16 cellular contexts compared by ENCODE assay signal in genomic region chr11:93487032-93487483, GRCh38. TPM values are rescaled to one million over a fixed set of nuclear protein-coding genes. Genes with fewer than 3 reads are reported as not detected.
DNase-seq lines count a peak whose midpoint lies in the region; ATAC-seq and TF ChIP-seq lines count a peak whose summit lies in the region.
"Had no signal": no experiment of that assay in that cellular context is flagged by ENCODE, and none has a peak within 500 bp of the region (broad histone marks: within the 10 kb centered on the region; RNA-seq: fewer than 3 reads in every experiment).

No MANE protein-coding gene starts in this region.

- no peaks in the 10 kb centered on the region for H3K4me1 Mint-ChIP-seq in activated T-cell treated with anti-CD3 and anti-CD28 coated beads, Interleukin-2, amount 50 U/mL, for 24 hours (ENCODE audit: low read depth)
- H3K4me1 Mint-ChIP-seq in activated T-helper 1 cell treated with anti-CD3 and anti-CD28 coated beads, Interleukin-12 subunit alpha, Interleukin-12 subunit beta, Interleukin-2, Interleukin-4 antibody, amounts not matched to agents 30 ng/mL and 10 ng/mL and 1 ng/mL, durations not matched to agents 14 hours and 24 hours and 36 hours (ENCODE audit: low read depth) = no peaks in the 10 kb centered on the region
- H3K4me1 Mint-ChIP-seq: B cell had no signal

- H3K4me1 ChIP-seq in osteoblast (ENCODE audit: insufficient read depth, low read length) = no peaks in the 10 kb centered on the region

- no peaks in the 10 kb centered on the region for H3K27me3 Mint-ChIP-seq in activated T-cell treated with anti-CD3 and anti-CD28 coated beads, Interleukin-2, amount 50 U/mL, for 24 hours
- no peaks in the 10 kb centered on the region for H3K27me3 Mint-ChIP-seq in activated T-helper 1 cell treated with anti-CD3 and anti-CD28 coated beads, Interleukin-12 subunit alpha, Interleukin-12 subunit beta, Interleukin-2, Interleukin-4 antibody, amounts not matched to agents 30 ng/mL and 10 ng/mL and 1 ng/mL, durations not matched to agents 14 hours and 24 hours and 36 hours (ENCODE audit: insufficient read depth)
- H3K27me3 Mint-ChIP-seq: activated CD4-positive, alpha-beta memory T cell treated with anti-CD3 and anti-CD28 coated beads for 36 hours; B cell had no signal

- no peak overlapping the region for H3K4me2 ChIP-seq in osteoblast (ENCODE audit: insufficient read depth, low read length)

- H3K9me3 Mint-ChIP-seq in activated T-cell treated with anti-CD3 and anti-CD28 coated beads, Interleukin-2, amount 50 U/mL, for 24 hours = no peaks in the 10 kb centered on the region
- no peaks in the 10 kb centered on the region for H3K9me3 Mint-ChIP-seq in activated T-helper 1 cell treated with anti-CD3 and anti-CD28 coated beads, Interleukin-12 subunit alpha, Interleukin-12 subunit beta, Interleukin-2, Interleukin-4 antibody, amounts not matched to agents 30 ng/mL and 10 ng/mL and 1 ng/mL, durations not matched to agents 14 hours and 24 hours and 36 hours
- H3K9me3 Mint-ChIP-seq: activated CD4-positive, alpha-beta memory T cell treated with anti-CD3 and anti-CD28 coated beads for 36 hours; nephron had no signal

- no peak overlapping the region for H2AFZ ChIP-seq in osteoblast (ENCODE audit: low read length)

- no peaks in the 10 kb centered on the region for H3K36me3 ChIP-seq in osteoblast (ENCODE audit: insufficient read depth, low read length)
- H3K36me3 ChIP-seq: MG63 had no signal

- intact Hi-C loops in left colon (cut with DNase I, micrococcal nuclease) = no loop called here
- intact Hi-C loops in activated T-helper 1 cell treated with anti-CD3 and anti-CD28 coated beads, Interleukin-12 subunit alpha, Interleukin-12 subunit beta, Interleukin-2, Interleukin-4 antibody, amounts not matched to agents 30 ng/mL and 10 ng/mL and 1 ng/mL, durations not matched to agents 14 hours and 24 hours and 36 hours (cut with micrococcal nuclease) = loop anchor here (10.0 kb wide), 1 partner anchor 918 kb away; the partner anchor contains the start of gene GPR83

- H3K36me3 Mint-ChIP-seq in activated T-cell treated with anti-CD3 and anti-CD28 coated beads, Interleukin-2, amount 50 U/mL, for 24 hours (ENCODE audit: low read depth) = no peaks in the 10 kb centered on the region
- no peaks in the 10 kb centered on the region for H3K36me3 Mint-ChIP-seq in activated T-helper 1 cell treated with anti-CD3 and anti-CD28 coated beads, Interleukin-12 subunit alpha, Interleukin-12 subunit beta, Interleukin-2, Interleukin-4 antibody, amounts not matched to agents 30 ng/mL and 10 ng/mL and 1 ng/mL, durations not matched to agents 14 hours and 24 hours and 36 hours (ENCODE audit: low read depth)
- H3K36me3 Mint-ChIP-seq: activated CD4-positive, alpha-beta memory T cell treated with anti-CD3 and anti-CD28 coated beads for 36 hours had no signal

- H4K20me1 ChIP-seq in osteoblast (ENCODE audit: insufficient read depth, low read length) = peaks cover 17% of the 10 kb centered on the region

- H3K79me2 ChIP-seq in osteoblast (ENCODE audit: insufficient read depth, low read length) = no peaks in the 10 kb centered on the region

- H3K27ac ChIP-seq in osteoblast (ENCODE audit: low read depth, low read length) = no peak overlapping the region
- H3K27ac ChIP-seq: body of pancreas had no signal

- no peak overlapping the region for H3K4me3 ChIP-seq in osteoblast (ENCODE audit: insufficient read depth, low read length)
- H3K4me3 ChIP-seq: body of pancreas, MG63 had no signal

- TF ChIP-seq CTCF in osteoblast (IDR thresholded peaks at IDR 0.05; ENCODE audit: extremely low read depth, low read depth, low read length) = no peak

- DNase-seq in DMS153 treated with DMSO at 0.1 percent for 48 hours (lab: John Stamatoyannopoulos, UW; ENCODE audit: unreplicated experiment) = peak; percentile 52
- DNase-seq in NCI-H1105 (lab: John Stamatoyannopoulos, UW) = peak; percentile 47
- peak; percentile 59 to 60 for DNase-seq in NOMO-1 (lab: John Stamatoyannopoulos, UW; ENCODE audit: unreplicated experiment in 2 of 2)
- DNase-seq in left colon = peak; percentile 15 to 51
- no peak for DNase-seq in osteoblast (ENCODE audit: insufficient read length, low spot score, missing footprints)
- DNase-seq in activated T-cell treated with anti-CD3 and anti-CD28 coated beads, Interleukin-2, amount 50 U/mL, for 24 hours = no peak
- no peak for DNase-seq in activated T-helper 1 cell treated with anti-CD3 and anti-CD28 coated beads, Interleukin-12 subunit alpha, Interleukin-12 subunit beta, Interleukin-2, Interleukin-4 antibody, amounts not matched to agents 30 ng/mL and 10 ng/mL and 1 ng/mL, durations not matched to agents 14 hours and 24 hours and 36 hours (ENCODE audit: low spot score)
- DNase-seq: activated CD4-positive, alpha-beta memory T cell treated with anti-CD3 and anti-CD28 coated beads for 36 hours; activated effector memory CD4-positive, alpha-beta T cell treated with anti-CD3 and anti-CD28 coated beads, Interleukin-2, amount 50 U/mL, for 16 hours; body of pancreas; EL; MG63; T-helper 9 cell had no signal

- ATAC-seq in left colon (peak; percentile 43), HG02798 (IDR thresholded peaks at IDR 0.05; ENCODE audit: poor library complexity, unreplicated experiment) (no peak)
- ATAC-seq: body of pancreas had no signal

- no peak overlapping the region for H3K4me3 Mint-ChIP-seq in activated T-cell treated with anti-CD3 and anti-CD28 coated beads, Interleukin-2, amount 50 U/mL, for 24 hours
- H3K4me3 Mint-ChIP-seq in activated T-helper 1 cell treated with anti-CD3 and anti-CD28 coated beads, Interleukin-12 subunit alpha, Interleukin-12 subunit beta, Interleukin-2, Interleukin-4 antibody, amounts not matched to agents 30 ng/mL and 10 ng/mL and 1 ng/mL, durations not matched to agents 14 hours and 24 hours and 36 hours = no peak overlapping the region
- H3K4me3 Mint-ChIP-seq: activated CD4-positive, alpha-beta memory T cell treated with anti-CD3 and anti-CD28 coated beads for 36 hours; B cell; nephron had no signal

- no peaks in the 10 kb centered on the region for H3K9me3 ChIP-seq in osteoblast (ENCODE audit: low read depth, low read length)
- H3K9me3 ChIP-seq: body of pancreas, MG63 had no signal

- H3K27me3 ChIP-seq in osteoblast (ENCODE audit: insufficient read depth, low read length) = no peaks in the 10 kb centered on the region
- H3K27me3 ChIP-seq: body of pancreas, MG63 had no signal

- H3K27ac Mint-ChIP-seq in activated T-cell treated with anti-CD3 and anti-CD28 coated beads, Interleukin-2, amount 50 U/mL, for 24 hours = no peak overlapping the region
- H3K27ac Mint-ChIP-seq in activated T-helper 1 cell treated with anti-CD3 and anti-CD28 coated beads, Interleukin-12 subunit alpha, Interleukin-12 subunit beta, Interleukin-2, Interleukin-4 antibody, amounts not matched to agents 30 ng/mL and 10 ng/mL and 1 ng/mL, durations not matched to agents 14 hours and 24 hours and 36 hours = no peak overlapping the region
- H3K27ac Mint-ChIP-seq: activated CD4-positive, alpha-beta memory T cell treated with anti-CD3 and anti-CD28 coated beads for 36 hours; B cell; nephron had no signal

RNA-seq across cellular contexts. Expression of gene SMCO4, which starts 56.1 kb away (rescaled TPM):
- total RNA-seq in left colon (10 to 100 TPM; 56.8 to 74.8 TPM), osteoblast (14.4 and 15.6 TPM in 2 replicates)
- total RNA-seq in activated T-helper 1 cell treated with anti-CD3 and anti-CD28 coated beads, Interleukin-12 subunit alpha, Interleukin-12 subunit beta, Interleukin-2, Interleukin-4 antibody, amounts not matched to agents 30 ng/mL and 10 ng/mL and 1 ng/mL, durations not matched to agents 14 hours and 24 hours and 36 hours = 33.4 and 34.8 TPM in 2 replicates

Comparison
In these comparisons a context has a peak if more than half of its experiments do, and no peak if none do; other contexts are left out.
1. DNase-seq: peak in DMS153 treated with DMSO at 0.1 percent for 48 hours (single experiment), NCI-H1105 (single experiment), NOMO-1 (2 of 2) and left colon (2 of 2); none in osteoblast (single experiment), activated T-cell treated with anti-CD3 and anti-CD28 coated beads, Interleukin-2, amount 50 U/mL, for 24 hours (single experiment) and activated T-helper 1 cell treated with anti-CD3 and anti-CD28 coated beads, Interleukin-12 subunit alpha, Interleukin-12 subunit beta, Interleukin-2, Interleukin-4 antibody, amounts not matched to agents 30 ng/mL and 10 ng/mL and 1 ng/mL, durations not matched to agents 14 hours and 24 hours and 36 hours (single experiment).